1 cellular context compared by ENCODE assay signal in the genomic region with DNA sequence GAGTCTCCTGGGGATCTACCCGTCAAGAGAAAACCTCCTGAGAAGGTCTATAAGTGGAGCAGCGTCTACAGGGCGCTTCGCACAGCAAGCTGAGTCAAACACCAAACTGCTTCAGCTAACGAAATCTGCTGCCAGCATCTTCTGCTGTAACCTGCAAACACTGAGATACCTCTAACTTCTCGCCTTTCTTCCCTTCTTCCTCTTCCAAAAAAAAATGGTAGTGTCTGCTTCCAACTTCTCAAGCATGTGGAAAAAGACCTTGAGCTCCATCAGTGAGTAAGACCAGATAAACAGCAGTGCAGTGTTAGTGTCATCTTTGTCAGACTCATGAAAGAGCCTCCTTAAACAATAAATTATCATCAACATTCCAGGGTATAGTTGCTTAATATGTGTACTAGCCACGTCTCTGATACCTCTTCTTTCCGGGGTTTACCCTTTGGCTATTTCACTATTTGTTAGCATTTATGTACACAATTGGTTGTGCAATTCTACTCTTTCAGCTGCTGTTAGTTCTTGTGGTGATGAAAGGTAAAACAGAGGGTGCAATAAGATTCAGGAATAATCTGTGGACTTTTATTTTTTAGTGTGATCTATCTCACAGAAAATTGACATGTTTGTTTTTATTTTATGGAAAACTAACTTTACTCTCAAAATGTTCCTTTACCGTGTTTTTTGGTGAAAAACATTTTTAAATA.
TF ChIP-seq lines count a peak whose summit lies in the region.

No MANE protein-coding gene starts in this region.

TF ChIP-seq in A549, 52 proteins besides CTCF, POLR2A, EP300 and RAD21 (continued from another document):
- TF ChIP-seq, protein P1, sequence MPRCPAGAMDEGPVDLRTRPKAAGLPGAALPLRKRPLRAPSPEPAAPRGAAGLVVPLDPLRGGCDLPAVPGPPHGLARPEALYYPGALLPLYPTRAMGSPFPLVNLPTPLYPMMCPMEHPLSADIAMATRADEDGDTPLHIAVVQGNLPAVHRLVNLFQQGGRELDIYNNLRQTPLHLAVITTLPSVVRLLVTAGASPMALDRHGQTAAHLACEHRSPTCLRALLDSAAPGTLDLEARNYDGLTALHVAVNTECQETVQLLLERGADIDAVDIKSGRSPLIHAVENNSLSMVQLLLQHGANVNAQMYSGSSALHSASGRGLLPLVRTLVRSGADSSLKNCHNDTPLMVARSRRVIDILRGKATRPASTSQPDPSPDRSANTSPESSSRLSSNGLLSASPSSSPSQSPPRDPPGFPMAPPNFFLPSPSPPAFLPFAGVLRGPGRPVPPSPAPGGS (IDR thresholded peaks at IDR 0.05), result peak; percentile 69; the same call in 1 of the 3 replicates
- TF ChIP-seq NFE2L2 (conservative IDR thresholded peaks at IDR 0.05; ENCODE audit: low read length) (no peak), JUN (IDR thresholded peaks at IDR 0.05) (peak in 1 of 2 experiments; percentile 49; a peak in 3 of 5 replicates), SREBF2 (IDR thresholded peaks at IDR 0.05) (no peak), ZSCAN20 (CRISPR knock-in tag; IDR thresholded peaks at IDR 0.05) (no peak), NPAS2 (CRISPR knock-in tag; IDR thresholded peaks at IDR 0.05; ENCODE audit: borderline replicate concordance) (no peak), HOXB13 (CRISPR knock-in tag; IDR thresholded peaks at IDR 0.05; ENCODE audit: low read depth) (no peak), RARB (CRISPR knock-in tag; IDR thresholded peaks at IDR 0.05) (no peak), PHF8 (IDR thresholded peaks at IDR 0.05; ENCODE audit: borderline replicate concordance, low read depth) (no peak), EHMT2 (IDR thresholded peaks at IDR 0.05; ENCODE audit: low read depth) (no peak), CHD2 (IDR thresholded peaks at IDR 0.05; ENCODE audit: low read length, partially characterized antibody) (no peak), MYC (IDR thresholded peaks at IDR 0.05; ENCODE audit: borderline replicate concordance, low read length) (no peak), HOXA7 (CRISPR knock-in tag; IDR thresholded peaks at IDR 0.05) (no peak), RNF2 (IDR thresholded peaks at IDR 0.05; ENCODE audit: borderline replicate concordance, low read depth) (no peak), FOSL2 (IDR thresholded peaks at IDR 0.05) (no peak), FOSL2 (CRISPR knock-in tag; IDR thresholded peaks at IDR 0.05) (peak; percentile 60), TFCP2L1 (CRISPR knock-in tag; IDR thresholded peaks at IDR 0.05) (no peak), GATA3 (IDR thresholded peaks at IDR 0.05; ENCODE audit: borderline replicate concordance) (0 out of 2 replicates have a peak, but pooled peaks have one; percentile 10), POLR2AphosphoS2 (conservative IDR thresholded peaks at IDR 0.05; ENCODE audit: low read length) (no peak), RFX5 (IDR thresholded peaks at IDR 0.05) (no peak), NR3C1 (IDR thresholded peaks at IDR 0.05) (no peak), CHD4 (IDR thresholded peaks at IDR 0.05; ENCODE audit: borderline replicate concordance) (no peak), RCOR1 (IDR thresholded peaks at IDR 0.05; ENCODE audit: low read depth, low read length) (no peak), BHLHE40 (IDR thresholded peaks at IDR 0.05; ENCODE audit: low read depth, low read length) (no peak), HOXB5 (CRISPR knock-in tag; IDR thresholded peaks at IDR 0.05) (0 out of 2 replicates have a peak, but pooled peaks have one; percentile 37), SMC3 (IDR thresholded peaks at IDR 0.05) (no peak), ZC3H11A (IDR thresholded peaks at IDR 0.05) (no peak), EHF (CRISPR knock-in tag; IDR thresholded peaks at IDR 0.05) (no peak), MAFK (IDR thresholded peaks at IDR 0.05; ENCODE audit: partially characterized antibody) (no peak), JUNB (IDR thresholded peaks at IDR 0.05) (peak; percentile 69; the same call in 1 of the 2 replicates), TP53 (CRISPR knock-in tag; IDR thresholded peaks at IDR 0.05) (no peak), KDM1A (IDR thresholded peaks at IDR 0.05; ENCODE audit: low read depth) (no peak)
- TF ChIP-seq, protein P2, sequence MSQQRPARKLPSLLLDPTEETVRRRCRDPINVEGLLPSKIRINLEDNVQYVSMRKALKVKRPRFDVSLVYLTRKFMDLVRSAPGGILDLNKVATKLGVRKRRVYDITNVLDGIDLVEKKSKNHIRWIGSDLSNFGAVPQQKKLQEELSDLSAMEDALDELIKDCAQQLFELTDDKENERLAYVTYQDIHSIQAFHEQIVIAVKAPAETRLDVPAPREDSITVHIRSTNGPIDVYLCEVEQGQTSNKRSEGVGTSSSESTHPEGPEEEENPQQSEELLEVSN (IDR thresholded peaks at IDR 0.05; ENCODE audit: borderline replicate concordance, low read depth), result no peak
- TF ChIP-seq, protein P3, sequence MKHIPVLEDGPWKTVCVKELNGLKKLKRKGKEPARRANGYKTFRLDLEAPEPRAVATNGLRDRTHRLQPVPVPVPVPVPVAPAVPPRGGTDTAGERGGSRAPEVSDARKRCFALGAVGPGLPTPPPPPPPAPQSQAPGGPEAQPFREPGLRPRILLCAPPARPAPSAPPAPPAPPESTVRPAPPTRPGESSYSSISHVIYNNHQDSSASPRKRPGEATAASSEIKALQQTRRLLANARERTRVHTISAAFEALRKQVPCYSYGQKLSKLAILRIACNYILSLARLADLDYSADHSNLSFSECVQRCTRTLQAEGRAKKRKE (CRISPR knock-in tag; IDR thresholded peaks at IDR 0.05; ENCODE audit: low read depth), result no peak
- TF ChIP-seq, protein P4, sequence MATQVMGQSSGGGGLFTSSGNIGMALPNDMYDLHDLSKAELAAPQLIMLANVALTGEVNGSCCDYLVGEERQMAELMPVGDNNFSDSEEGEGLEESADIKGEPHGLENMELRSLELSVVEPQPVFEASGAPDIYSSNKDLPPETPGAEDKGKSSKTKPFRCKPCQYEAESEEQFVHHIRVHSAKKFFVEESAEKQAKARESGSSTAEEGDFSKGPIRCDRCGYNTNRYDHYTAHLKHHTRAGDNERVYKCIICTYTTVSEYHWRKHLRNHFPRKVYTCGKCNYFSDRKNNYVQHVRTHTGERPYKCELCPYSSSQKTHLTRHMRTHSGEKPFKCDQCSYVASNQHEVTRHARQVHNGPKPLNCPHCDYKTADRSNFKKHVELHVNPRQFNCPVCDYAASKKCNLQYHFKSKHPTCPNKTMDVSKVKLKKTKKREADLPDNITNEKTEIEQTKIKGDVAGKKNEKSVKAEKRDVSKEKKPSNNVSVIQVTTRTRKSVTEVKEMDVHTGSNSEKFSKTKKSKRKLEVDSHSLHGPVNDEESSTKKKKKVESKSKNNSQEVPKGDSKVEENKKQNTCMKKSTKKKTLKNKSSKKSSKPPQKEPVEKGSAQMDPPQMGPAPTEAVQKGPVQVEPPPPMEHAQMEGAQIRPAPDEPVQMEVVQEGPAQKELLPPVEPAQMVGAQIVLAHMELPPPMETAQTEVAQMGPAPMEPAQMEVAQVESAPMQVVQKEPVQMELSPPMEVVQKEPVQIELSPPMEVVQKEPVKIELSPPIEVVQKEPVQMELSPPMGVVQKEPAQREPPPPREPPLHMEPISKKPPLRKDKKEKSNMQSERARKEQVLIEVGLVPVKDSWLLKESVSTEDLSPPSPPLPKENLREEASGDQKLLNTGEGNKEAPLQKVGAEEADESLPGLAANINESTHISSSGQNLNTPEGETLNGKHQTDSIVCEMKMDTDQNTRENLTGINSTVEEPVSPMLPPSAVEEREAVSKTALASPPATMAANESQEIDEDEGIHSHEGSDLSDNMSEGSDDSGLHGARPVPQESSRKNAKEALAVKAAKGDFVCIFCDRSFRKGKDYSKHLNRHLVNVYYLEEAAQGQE (IDR thresholded peaks at IDR 0.05), result no peak
- TF ChIP-seq, protein P5, sequence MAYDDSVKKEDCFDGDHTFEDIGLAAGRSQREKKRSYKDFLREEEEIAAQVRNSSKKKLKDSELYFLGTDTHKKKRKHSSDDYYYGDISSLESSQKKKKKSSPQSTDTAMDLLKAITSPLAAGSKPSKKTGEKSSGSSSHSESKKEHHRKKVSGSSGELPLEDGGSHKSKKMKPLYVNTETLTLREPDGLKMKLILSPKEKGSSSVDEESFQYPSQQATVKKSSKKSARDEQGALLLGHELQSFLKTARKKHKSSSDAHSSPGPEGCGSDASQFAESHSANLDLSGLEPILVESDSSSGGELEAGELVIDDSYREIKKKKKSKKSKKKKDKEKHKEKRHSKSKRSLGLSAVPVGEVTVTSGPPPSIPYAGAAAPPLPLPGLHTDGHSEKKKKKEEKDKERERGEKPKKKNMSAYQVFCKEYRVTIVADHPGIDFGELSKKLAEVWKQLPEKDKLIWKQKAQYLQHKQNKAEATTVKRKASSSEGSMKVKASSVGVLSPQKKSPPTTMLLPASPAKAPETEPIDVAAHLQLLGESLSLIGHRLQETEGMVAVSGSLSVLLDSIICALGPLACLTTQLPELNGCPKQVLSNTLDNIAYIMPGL (CRISPR knock-in tag; IDR thresholded peaks at IDR 0.05; ENCODE audit: borderline replicate concordance), result no peak
- TF ChIP-seq, protein P6, sequence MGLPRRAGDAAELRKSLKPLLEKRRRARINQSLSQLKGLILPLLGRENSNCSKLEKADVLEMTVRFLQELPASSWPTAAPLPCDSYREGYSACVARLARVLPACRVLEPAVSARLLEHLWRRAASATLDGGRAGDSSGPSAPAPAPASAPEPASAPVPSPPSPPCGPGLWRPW (IDR thresholded peaks at IDR 0.05), result peak; percentile 85
- TF ChIP-seq, protein P7, sequence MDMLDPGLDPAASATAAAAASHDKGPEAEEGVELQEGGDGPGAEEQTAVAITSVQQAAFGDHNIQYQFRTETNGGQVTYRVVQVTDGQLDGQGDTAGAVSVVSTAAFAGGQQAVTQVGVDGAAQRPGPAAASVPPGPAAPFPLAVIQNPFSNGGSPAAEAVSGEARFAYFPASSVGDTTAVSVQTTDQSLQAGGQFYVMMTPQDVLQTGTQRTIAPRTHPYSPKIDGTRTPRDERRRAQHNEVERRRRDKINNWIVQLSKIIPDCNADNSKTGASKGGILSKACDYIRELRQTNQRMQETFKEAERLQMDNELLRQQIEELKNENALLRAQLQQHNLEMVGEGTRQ (IDR thresholded peaks at IDR 0.05), result no peak
- TF ChIP-seq, protein P8, sequence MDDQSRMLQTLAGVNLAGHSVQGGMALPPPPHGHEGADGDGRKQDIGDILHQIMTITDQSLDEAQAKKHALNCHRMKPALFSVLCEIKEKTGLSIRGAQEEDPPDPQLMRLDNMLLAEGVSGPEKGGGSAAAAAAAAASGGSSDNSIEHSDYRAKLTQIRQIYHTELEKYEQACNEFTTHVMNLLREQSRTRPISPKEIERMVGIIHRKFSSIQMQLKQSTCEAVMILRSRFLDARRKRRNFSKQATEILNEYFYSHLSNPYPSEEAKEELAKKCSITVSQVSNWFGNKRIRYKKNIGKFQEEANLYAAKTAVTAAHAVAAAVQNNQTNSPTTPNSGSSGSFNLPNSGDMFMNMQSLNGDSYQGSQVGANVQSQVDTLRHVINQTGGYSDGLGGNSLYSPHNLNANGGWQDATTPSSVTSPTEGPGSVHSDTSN (IDR thresholded peaks at IDR 0.05), result no peak
